In the genomic region with DNA sequence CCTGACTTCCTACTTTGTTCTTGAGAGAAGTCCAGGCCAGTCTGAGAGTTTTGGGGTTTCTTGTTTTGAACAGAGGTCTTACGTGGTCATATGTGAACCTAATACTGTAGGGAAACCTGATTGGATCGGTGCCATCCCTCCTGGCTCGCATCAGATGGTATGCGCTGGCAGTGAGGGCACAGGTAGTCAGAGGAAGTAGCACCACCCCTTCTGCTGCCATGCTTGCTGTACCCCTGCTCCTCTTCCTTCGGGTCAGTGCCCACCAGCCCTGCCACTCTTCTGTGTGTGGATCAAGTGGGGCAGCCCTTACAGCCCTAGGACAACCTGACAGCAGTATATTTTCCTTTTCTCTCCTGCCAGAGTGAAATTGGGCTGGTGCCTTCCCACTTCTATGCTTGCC, we compare ENCODE assay signal across 21 cellular contexts.
"Had no signal": no experiment of that assay in that cellular context is flagged by ENCODE, and none has a peak within 500 bp of the region (broad histone marks: within the 10 kb centered on the region; RNA-seq: fewer than 3 reads in every experiment).

No MANE protein-coding gene starts in this region.

- H3K4me1 Mint-ChIP-seq: stimulated activated memory B cell treated with anti-CD40 and anti-IgM and Interleukin-4, amounts not matched to agents 10 μg/mL and 1 μg/mL and 100 μg/mL, for 72 hours had no signal

- H3K4me2 ChIP-seq: smooth muscle cell had no signal

- H3K27me3 Mint-ChIP-seq: naive thymus-derived CD8-positive, alpha-beta T cell; stimulated activated memory B cell treated with anti-CD40 and anti-IgM and Interleukin-4, amounts not matched to agents 10 μg/mL and 1 μg/mL and 100 μg/mL, for 72 hours; stimulated activated naive CD8-positive, alpha-beta T cell treated with anti-CD3 and anti-CD28 coated beads, Interleukin-15, amount 100 ng/mL, for 72 hours; type B pancreatic cell had no signal

- H3K9me3 Mint-ChIP-seq: type B pancreatic cell had no signal

- H3K27ac ChIP-seq: pancreas, psoas muscle, right lobe of liver, tibial nerve, vagina had no signal

- H3K9me3 ChIP-seq: pancreas, right lobe of liver, vagina had no signal

- H3K27me3 ChIP-seq: pancreas, right lobe of liver, tibial nerve, vagina had no signal

- H3K27ac Mint-ChIP-seq: naive thymus-derived CD8-positive, alpha-beta T cell; stimulated activated memory B cell treated with anti-CD40 and anti-IgM and Interleukin-4, amounts not matched to agents 10 μg/mL and 1 μg/mL and 100 μg/mL, for 72 hours; stimulated activated naive CD8-positive, alpha-beta T cell treated with anti-CD3 and anti-CD28 coated beads, Interleukin-15, amount 100 ng/mL, for 72 hours; type B pancreatic cell had no signal

- H3K4me3 ChIP-seq: lower lobe of right lung, pancreas, psoas muscle, right lobe of liver, smooth muscle cell, tibial nerve, vagina had no signal

- H3K36me3 ChIP-seq: lower lobe of right lung, pancreas, right lobe of liver had no signal

- DNase-seq: hypothalamus; lower lobe of right lung; mammary epithelial cell; mesenchymal stem cell; naive thymus-derived CD8-positive, alpha-beta T cell; nucleus accumbens; pancreas; posterior cingulate gyrus; psoas muscle; stimulated activated CD4-positive, alpha-beta T cell treated with anti-CD3 and anti-CD28 coated beads, Interleukin-1b, Interleukin-23, amount 100 ng/mL, for 48 hours; stimulated activated CD4-positive, alpha-beta T cell treated with anti-CD3 and anti-CD28 coated beads, Interleukin-2, amount 100 ng/mL, for 48 hours; stimulated activated CD4-positive, alpha-beta T cell treated with anti-CD3 and anti-CD28 coated beads, Interleukin-4, amount 100 ng/mL, for 4 hours; stimulated activated CD8-positive, alpha-beta memory T cell treated with anti-CD3 and anti-CD28 coated beads, Interleukin-4, amount 100 ng/mL, for 48 hours; stimulated activated naive CD4-positive, alpha-beta T cell treated with Interleukin-2 at 50 U/mL for 16 hours; stimulated activated naive CD8-positive, alpha-beta T cell treated with anti-CD3 and anti-CD28 coated beads, Interleukin-15, amount 100 ng/mL, for 72 hours had no signal

- H3K4me1 ChIP-seq: right lobe of liver, vagina had no signal

- H3K4me3 Mint-ChIP-seq: naive thymus-derived CD8-positive, alpha-beta T cell; stimulated activated memory B cell treated with anti-CD40 and anti-IgM and Interleukin-4, amounts not matched to agents 10 μg/mL and 1 μg/mL and 100 μg/mL, for 72 hours; stimulated activated naive CD8-positive, alpha-beta T cell treated with anti-CD3 and anti-CD28 coated beads, Interleukin-15, amount 100 ng/mL, for 72 hours; type B pancreatic cell had no signal
